8 cellular contexts compared by ENCODE assay signal in the genomic region with DNA sequence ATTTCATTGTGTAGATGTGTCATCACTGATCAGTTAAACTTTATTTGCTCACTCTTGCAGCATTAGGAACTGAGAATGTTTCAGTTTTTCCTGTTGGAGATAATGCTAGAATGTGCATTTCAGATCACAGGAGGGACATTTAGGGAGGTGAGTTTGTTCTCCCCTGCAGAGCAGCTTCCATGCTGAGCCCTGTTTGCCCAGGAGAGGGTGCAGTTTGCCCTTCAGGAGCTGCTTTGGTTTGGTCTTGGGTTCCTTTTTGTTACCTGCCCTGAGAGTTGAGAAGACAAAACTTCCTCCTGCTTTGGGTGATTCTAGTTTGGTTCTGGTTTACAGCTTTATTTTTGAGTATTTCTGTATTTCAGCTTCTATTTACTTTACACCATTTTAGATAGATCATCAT. TPM values are rescaled to one million over a fixed set of nuclear protein-coding genes. Genes with fewer than 3 reads are reported as not detected.
DNase-seq lines count a peak whose midpoint lies in the region; ATAC-seq and TF ChIP-seq lines count a peak whose summit lies in the region.

No MANE protein-coding gene starts in this region.

- H3K4me3 ChIP-seq in KMS-11 (IDR thresholded peaks at IDR 0.05; ENCODE audit: insufficient read depth, low read depth, low read length), result no peak overlapping the region
- no peak overlapping the region for H3K4me3 ChIP-seq in cardiac fibroblast (replicated peaks in 1 of 2; ENCODE audit: low read depth in 2 of 2, low read length in 2 of 2)

- H3K79me2 ChIP-seq in KMS-11 (ENCODE audit: insufficient read depth, low read depth), result no peaks in the 10 kb centered on the region

- H3K36me3 Mint-ChIP-seq in naive thymus-derived CD8-positive, alpha-beta T cell, result peaks cover 5 to 34% (median 10%) of the 10 kb centered on the region in 3 donors

- H3K27ac Mint-ChIP-seq in naive thymus-derived CD8-positive, alpha-beta T cell, result peak overlapping the region; percentile 53 to 94 (median 83)

- peak; percentile 56 for TF ChIP-seq CTCF in KMS-11 (conservative IDR thresholded peaks at IDR 0.05; ENCODE audit: low read depth, low read length)
- peak; percentile 73 for TF ChIP-seq CTCF in VCaP (conservative IDR thresholded peaks at IDR 0.05)
- peak; percentile 92 for TF ChIP-seq CTCF in cardiac fibroblast (IDR thresholded peaks at IDR 0.05; ENCODE audit: low read depth, low read length)

- H3K9ac ChIP-seq in KMS-11, result no peak overlapping the region

- peaks cover 46 to 89% (median 84%) of the 10 kb centered on the region in 4 donors for H3K4me1 Mint-ChIP-seq in naive thymus-derived CD8-positive, alpha-beta T cell

- H2AFZ ChIP-seq in KMS-11 (ENCODE audit: low read depth), result no peak overlapping the region

- no peaks in the 10 kb centered on the region for H3K36me3 ChIP-seq in KMS-11 (ENCODE audit: insufficient read depth)

- no peaks in the 10 kb centered on the region for H3K27me3 ChIP-seq in KMS-11 (ENCODE audit: insufficient read depth, low read depth)

- H3K27me3 Mint-ChIP-seq in naive thymus-derived CD8-positive, alpha-beta T cell, result no peaks in the 10 kb centered on the region

- DNase-seq in NCI-H1436 (lab: John Stamatoyannopoulos, UW) (peak; percentile 23), NCI-H1436 treated with DMSO at 0.1 percent for 48 hours (lab: John Stamatoyannopoulos, UW) (no peak), cardiac fibroblast (ENCODE audit: low read depth in 2 of 2) (peak; percentile 64 to 71), middle frontal gyrus (ENCODE audit: extremely low spot score, low spot score) (no peak), hepatic stellate cell (ENCODE audit: low spot score) (no peak)
- peak; percentile 44 to 88 (median 70) for DNase-seq in naive thymus-derived CD8-positive, alpha-beta T cell

- POLR2A ChIA-PET in naive thymus-derived CD8-positive, alpha-beta T cell (lab: Charles Lee), result interaction anchor here (1.0 to 14.1 kb wide), 6 partner anchors 10 to 39 kb away, joined by 4 to 292 read pairs (median 4); no protein-coding TSS in a partner anchor

- no peak overlapping the region for H3K4me2 ChIP-seq in KMS-11

- peak; percentile 54 to 64 for ATAC-seq in naive thymus-derived CD8-positive, alpha-beta T cell

- H3K9me3 Mint-ChIP-seq in naive thymus-derived CD8-positive, alpha-beta T cell, result no peaks in the 10 kb centered on the region

- H4K20me1 ChIP-seq in KMS-11 (ENCODE audit: insufficient read depth), result no peaks in the 10 kb centered on the region

- H3K27ac ChIP-seq in KMS-11 (no peak overlapping the region), VCaP (no peak overlapping the region)

- no peaks in the 10 kb centered on the region for H3K4me1 ChIP-seq in KMS-11 (ENCODE audit: low read depth, poor library complexity, severe bottlenecking)

- H3K4me3 Mint-ChIP-seq in naive thymus-derived CD8-positive, alpha-beta T cell, result peak overlapping the region in 7 of 10 donors; percentile 30 to 76 (median 47)

RNA-seq across cellular contexts. Expression of a gene that starts 49.9 kb away (rescaled TPM):
- 100 to 1,000 TPM; 300 to 315 TPM for total RNA-seq in naive thymus-derived CD8-positive, alpha-beta T cell
- polyA plus RNA-seq in naive thymus-derived CD8-positive, alpha-beta T cell, result 10 to 100 TPM; 29.3 to 44.5 (median 31.6) TPM

Comparison
In these comparisons a context has a peak if more than half of its experiments do, and no peak if none do; other contexts are left out.
1. DNase-seq: peak in NCI-H1436 (single experiment), cardiac fibroblast (2 of 2) and naive thymus-derived CD8-positive, alpha-beta T cell (10 of 10); none in NCI-H1436 treated with DMSO at 0.1 percent for 48 hours (single experiment), middle frontal gyrus (single experiment) and hepatic stellate cell (single experiment).
2. Peak in every context shown above with its lines, with median percentiles within 50 percentile points of each other: CTCF ChIP-seq.